ENCODE assay signal across 8 cellular contexts in genomic region chr2:135985018-135985825, GRCh38. TPM values are rescaled to one million over a fixed set of nuclear protein-coding genes. Genes with fewer than 3 reads are reported as not detected.
DNase-seq lines count a peak whose midpoint lies in the region; ATAC-seq and TF ChIP-seq lines count a peak whose summit lies in the region.

Gene DARS1, minus strand, starts transcription at chr2:135985626. Its CDS starts 158 bp downstream, at chr2:135985468.

- DNase-seq in GM10266 (ENCODE audit: extremely low spot score) (peak; percentile 86), NCI-H1092 (lab: John Stamatoyannopoulos, UW) (peak; percentile 91), SKM-1 (lab: John Stamatoyannopoulos, UW; ENCODE audit: unreplicated experiment) (peak; percentile 73), glomerular endothelial cell (ENCODE audit: extremely low read depth, low read depth, low spot score) (no peak), occipital lobe (lab: John Stamatoyannopoulos, UW) (peak; percentile 88), suprapubic skin (ENCODE audit: low spot score in 2 of 2) (peak; percentile 93 to 95)
- peak; percentile 85 to 93 for DNase-seq in activated naive CD4-positive, alpha-beta T cell treated with anti-CD3 and anti-CD28 coated beads, Interleukin-2, amount 50 U/mL, for 72 hours (ENCODE audit: low spot score in 2 of 2)

- peaks cover 38 to 58% of the 10 kb centered on the region in 2 donors for H3K36me3 Mint-ChIP-seq in activated naive CD4-positive, alpha-beta T cell treated with anti-CD3 and anti-CD28 coated beads, Interleukin-2, amount 50 U/mL, for 72 hours

- H3K4me3 ChIP-seq in suprapubic skin, result peak within 1 kb of the TSS; percentile 98

- H3K36me3 ChIP-seq in suprapubic skin, result peaks cover 4% of the 10 kb centered on the region

- peaks cover 24% of the 10 kb centered on the region for H3K4me1 ChIP-seq in suprapubic skin

- 0% methylated on average over 39 of the region's 64 CpGs for WGBS in suprapubic skin

- peak within 1 kb of the TSS; percentile 99 for H3K27ac ChIP-seq in suprapubic skin

- ATAC-seq in HG02610 (IDR thresholded peaks at IDR 0.05; ENCODE audit: unreplicated experiment), result peak; percentile 84
- peak; percentile 84 to 86 for ATAC-seq in activated naive CD4-positive, alpha-beta T cell treated with anti-CD3 and anti-CD28 coated beads, Interleukin-2, amount 50 U/mL, for 72 hours

- H3K9me3 Mint-ChIP-seq in activated naive CD4-positive, alpha-beta T cell treated with anti-CD3 and anti-CD28 coated beads, Interleukin-2, amount 50 U/mL, for 72 hours, result peaks cover 0 to 7% of the 10 kb centered on the region in 2 donors

- TF ChIP-seq EP300 in suprapubic skin (IDR thresholded peaks at IDR 0.05), result no peak

- TF ChIP-seq CTCF in GM10266 (IDR thresholded peaks at IDR 0.05; ENCODE audit: control insufficient read depth, insufficient read depth, low read depth, missing control alignments), result no peak
- TF ChIP-seq CTCF in suprapubic skin (IDR thresholded peaks at IDR 0.05), result no peak

- no peaks in the 10 kb centered on the region for H3K27me3 ChIP-seq in suprapubic skin

- peak within 1 kb of the TSS; percentile 79 to 98 for H3K27ac Mint-ChIP-seq in activated naive CD4-positive, alpha-beta T cell treated with anti-CD3 and anti-CD28 coated beads, Interleukin-2, amount 50 U/mL, for 72 hours

- TF ChIP-seq POLR2A in suprapubic skin (IDR thresholded peaks at IDR 0.05), result peak in 1 of 2 donors; percentile 72

- H3K9me3 ChIP-seq in suprapubic skin, result no peaks in the 10 kb centered on the region

RNA-seq across cellular contexts. Expression of gene DARS1, which starts in this region (rescaled TPM):
- 100 to 1,000 TPM; 138 to 180 TPM for total RNA-seq in activated naive CD4-positive, alpha-beta T cell treated with anti-CD3 and anti-CD28 coated beads, Interleukin-2, amount 50 U/mL, for 72 hours
- total RNA-seq in glomerular endothelial cell, result 40.1 and 49.6 TPM in 2 replicates
- 68.0 TPM for total RNA-seq in occipital lobe
- 10 to 100 TPM; 63.1 to 82.6 (median 67.4) TPM for total RNA-seq in suprapubic skin
